Comparison of ENCODE assay signal across 19 cellular contexts in the genomic region with DNA sequence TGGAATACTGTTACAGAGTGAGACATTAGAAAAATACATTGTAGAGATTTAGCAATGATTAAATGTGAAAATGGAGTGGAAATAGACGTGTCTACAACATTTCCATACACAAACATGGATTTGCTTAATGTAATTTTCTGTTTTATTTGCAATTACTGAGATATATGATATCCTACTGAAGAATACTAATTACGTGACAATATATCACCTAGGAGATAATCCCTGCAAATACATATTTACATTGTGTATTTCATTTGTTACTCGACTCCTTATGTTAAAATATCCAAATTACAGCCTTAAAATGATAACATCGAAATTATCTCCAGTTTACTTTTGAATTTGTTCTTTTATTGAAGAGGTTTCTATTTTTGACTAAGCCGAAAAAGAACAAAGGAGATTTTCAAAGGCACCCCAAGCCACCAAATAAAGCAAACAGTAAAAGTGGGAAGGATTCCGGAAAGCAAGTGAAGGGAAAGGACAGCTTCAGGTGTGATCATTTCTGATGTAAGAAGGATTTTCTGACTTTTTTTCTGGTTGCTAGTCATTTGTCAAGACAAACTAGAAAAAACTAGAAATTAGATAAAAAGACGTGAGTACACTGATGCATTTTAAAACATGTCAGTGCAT.
"Had no signal": no experiment of that assay in that cellular context is flagged by ENCODE, and none has a peak within 500 bp of the region (broad histone marks: within the 10 kb centered on the region; RNA-seq: fewer than 3 reads in every experiment).

No MANE protein-coding gene starts in this region.

- H3K4me2 ChIP-seq: hepatocyte had no signal

- H2AFZ ChIP-seq: hepatocyte, parathyroid adenoma had no signal

- H3K9ac ChIP-seq: parathyroid adenoma had no signal

- DNase-seq: activated B cell treated with CpG ODN at 0.5 μM for 24 hours; activated CD4-positive, alpha-beta T cell treated with anti-CD3 and anti-CD28 coated beads for 36 hours; activated CD4-positive, alpha-beta T cell treated with anti-CD3 and anti-CD28 coated beads, Interleukin-2, amount 50 U/mL, for 4 hours; activated effector memory CD4-positive, alpha-beta T cell treated with Interleukin-2 at 50 U/mL for 16 hours; activated naive CD4-positive, alpha-beta T cell treated with anti-CD3 and anti-CD28 coated beads for 36 hours; activated naive CD8-positive, alpha-beta T cell treated with anti-CD3 and anti-CD28 coated beads, Interleukin-2, amount 10 ng/mL, durations not matched to agents 7 days and 5 days; activated T-cell treated with anti-CD3 and anti-CD28 coated beads, Interleukin-2, amount 50 U/mL, for 48 hours; amniotic stem cell; glutamatergic neuron; midbrain; natural killer cell; stimulated activated CD4-positive, alpha-beta T cell treated with anti-CD3 and anti-CD28 coated beads, Interleukin-12 subunit alpha, Interleukin-12 subunit beta, amount 100 ng/mL, for 4 hours; substantia nigra; thyroid gland had no signal

- H3K27ac ChIP-seq: breast epithelium, esophagus muscularis mucosa, hepatocyte, neutrophil, parathyroid adenoma, thyroid gland had no signal

- H3K79me2 ChIP-seq: hepatocyte, parathyroid adenoma had no signal

- H3K4me1 ChIP-seq: parathyroid adenoma had no signal

- H3K9me3 ChIP-seq: breast epithelium, esophagus muscularis mucosa, neutrophil, thyroid gland had no signal

- H3K36me3 ChIP-seq: breast epithelium, esophagus muscularis mucosa, neutrophil, thyroid gland had no signal

- H3K4me3 ChIP-seq: breast epithelium, esophagus muscularis mucosa, hepatocyte, thyroid gland had no signal
